ENCODE assay signal across 8 cellular contexts in the genomic region with DNA sequence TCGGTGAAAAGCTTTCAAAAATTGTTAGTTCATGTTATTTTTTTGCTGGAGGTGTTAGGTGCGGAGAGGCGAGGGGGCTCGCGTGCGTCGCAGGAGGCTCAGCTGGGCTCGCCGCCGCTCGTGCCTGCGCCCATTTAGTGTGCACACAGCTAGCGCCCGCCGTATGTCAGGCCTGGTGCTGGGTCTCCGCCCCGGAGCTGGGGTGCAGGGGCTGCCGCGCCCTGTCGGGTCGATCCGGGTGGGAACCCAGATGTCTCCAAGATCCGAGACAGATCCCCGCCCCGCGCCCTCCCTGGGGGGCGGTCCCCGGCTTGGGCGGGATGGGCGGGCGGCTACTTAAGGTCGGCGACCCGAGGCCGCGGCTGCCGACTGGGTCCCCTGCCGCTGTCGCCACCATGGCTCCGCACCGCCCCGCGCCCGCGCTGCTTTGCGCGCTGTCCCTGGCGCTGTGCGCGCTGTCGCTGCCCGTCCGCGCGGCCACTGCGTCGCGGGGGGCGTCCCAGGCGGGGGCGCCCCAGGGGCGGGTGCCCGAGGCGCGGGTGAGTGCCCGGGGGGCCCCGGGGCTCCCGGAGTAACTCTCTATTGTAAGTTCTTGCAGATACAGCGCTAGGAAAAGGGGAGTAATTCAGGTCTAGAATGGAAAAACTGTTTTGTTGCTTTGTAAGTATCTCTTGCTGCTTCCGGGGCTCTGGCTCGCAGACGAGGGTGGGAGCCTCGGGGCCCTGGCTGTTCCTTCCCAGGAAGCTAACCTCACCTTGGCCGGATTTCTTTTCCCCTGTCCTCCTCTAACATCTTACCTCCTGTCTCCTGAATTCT. TPM values are rescaled to one million over a fixed set of nuclear protein-coding genes. Genes with fewer than 3 reads are reported as not detected.
DNase-seq lines count a peak whose midpoint lies in the region; ATAC-seq, FAIRE-seq and TF ChIP-seq lines count a peak whose summit lies in the region.

No MANE protein-coding gene starts in this region.

- TF ChIP-seq CTCF in AG04449 (IDR thresholded peaks at IDR 0.05; ENCODE audit: insufficient read depth, low read length, missing control alignments) (no peak), H1 (IDR thresholded peaks at IDR 0.05; ENCODE audit: control extremely low read depth in 1 of 3, insufficient read depth in 1 of 3, low read depth in 1 of 3, low read length in 3 of 3) (no peak)

- H3K4ac ChIP-seq in H1 (replicated peaks; ENCODE audit: insufficient read length, low read depth, low read length) = no peak overlapping the region

- ATAC-seq in T-cell (replicated peaks in 1 of 4) (peak; percentile 58 to 74 (median 64)), GM21526 (IDR thresholded peaks at IDR 0.05; ENCODE audit: low FRiP score, unreplicated experiment) (no peak)

- H4K5ac ChIP-seq in H1 (ENCODE audit: insufficient read length, low read depth, low read length) = no peak overlapping the region

- peaks cover 17% of the 10 kb centered on the region for H3K36me3 Mint-ChIP-seq in T-cell

- H3K56ac ChIP-seq in H1 (replicated peaks; ENCODE audit: insufficient read length, low read depth, low read length) = no peak overlapping the region

- H3K4me2 ChIP-seq in H1 (ENCODE audit: insufficient read depth in 1 of 2, low read depth in 2 of 2, low read length in 2 of 2) = peak overlapping the region; percentile 55 to 87

- peaks cover 5 to 20% (median 14%) of the 10 kb centered on the region in 4 experiments for H3K27me3 ChIP-seq in H1 (replicated peaks in 1 of 4; ENCODE audit: control insufficient read depth in 3 of 4, extremely low read depth in 1 of 4, insufficient read depth in 3 of 4, low read length in 3 of 4)

- no peaks in the 10 kb centered on the region for H3K9me3 Mint-ChIP-seq in T-cell

- H2BK12ac ChIP-seq in H1 (ENCODE audit: low read depth, low read length) = no peak overlapping the region

- POLR2A ChIA-PET in AG04449 (lab: Yijun Ruan, JAX) = interaction anchor here (0.8 to 0.9 kb wide), 2 partner anchors 11 to 98 kb away, joined by 3 to 6 read pairs; no protein-coding TSS in a partner anchor
- POLR2A ChIA-PET in T-cell (lab: Charles Lee) = no interaction called here
- POLR2A ChIA-PET in H1 (lab: Charles Lee; ENCODE audit: partially characterized antibody) = interaction anchor here (0.7 to 1.3 kb wide), 3 partner anchors 13 to 72 kb away, joined by 3 to 7 read pairs (median 4); no protein-coding TSS in a partner anchor

- no peaks in the 10 kb centered on the region for H3K79me2 ChIP-seq in H1 (ENCODE audit: control insufficient read depth in 1 of 2, insufficient read depth in 2 of 2, low read length in 2 of 2)

- no peak overlapping the region for H3K23ac ChIP-seq in H1 (ENCODE audit: insufficient read length)

- WGBS in H1 (ENCODE audit: extremely low coverage in 1 of 2, insufficient coverage in 1 of 2, insufficient read length in 1 of 2, insufficient replicate concordance in 2 of 2, low coverage in 1 of 2, low lambda C conversion rate in 2 of 2, missing lambda C conversion rate in 1 of 2), 2 experiments = 9% methylated on average over 57 of the region's 74 CpGs; no CpG with 5 or more reads in 1 of the 2 experiments

- no peak overlapping the region; a peak in 1 of 7 replicates for H3K9ac ChIP-seq in H1 (replicated peaks in 1 of 4; ENCODE audit: extremely low read depth in 1 of 4, low read depth in 3 of 4, low read length in 3 of 4)

- peak overlapping the region in 1 of 2 donors; percentile 28 for H3K27ac Mint-ChIP-seq in T-cell

- no peak for TF ChIP-seq RAD21 in H1 (IDR thresholded peaks at IDR 0.05 in 1 of 2, conservative IDR thresholded peaks at IDR 0.05 in 1 of 2; ENCODE audit: low read depth in 2 of 2, low read length in 2 of 2)

- no peak overlapping the region for H2BK20ac ChIP-seq in H1 (ENCODE audit: low read length)

- no peak overlapping the region for H2BK5ac ChIP-seq in H1 (ENCODE audit: low read depth, low read length)

- CTCF ChIA-PET in AG04449 (lab: Yijun Ruan, JAX) (interaction anchor here (1.1 to 16.9 kb wide), 11 partner anchors 8 to 101 kb away, joined by 3 to 231 read pairs (median 7); no protein-coding TSS in a partner anchor), T-cell (lab: Charles Lee) (interaction anchor here in 1 of 2 donors (0.5 kb wide), 1 partner anchor 71 kb away, joined by 3 read pairs; no protein-coding TSS in a partner anchor), H1 (lab: Charles Lee; ENCODE audit: partially characterized antibody) (interaction anchor here (0.6 to 2.8 kb wide), 9 partner anchors 14 to 608 kb away, joined by 3 to 12 read pairs (median 3); no protein-coding TSS in a partner anchor)

- no peak overlapping the region for H2BK15ac ChIP-seq in H1 (ENCODE audit: low read length)

- H2AK5ac ChIP-seq in H1 (ENCODE audit: low read depth, low read length) = no peak overlapping the region

- H3K14ac ChIP-seq in H1 (ENCODE audit: insufficient read length) = no peak overlapping the region

- no peak overlapping the region for H2BK120ac ChIP-seq in H1 (replicated peaks; ENCODE audit: low read depth, low read length)

- TF ChIP-seq POLR2A in H1 (IDR thresholded peaks at IDR 0.05; ENCODE audit: control extremely low read depth in 1 of 2, low read depth in 2 of 2, low read length in 2 of 2) = no peak

- H3K4me1 Mint-ChIP-seq in T-cell = peaks cover 13 to 20% (median 19%) of the 10 kb centered on the region in 3 donors

- H3K9me3 ChIP-seq in H1 (ENCODE audit: insufficient read depth in 2 of 2, low read depth in 1 of 2, low read length in 1 of 2) = no peaks in the 10 kb centered on the region

- no peak overlapping the region for H4K91ac ChIP-seq in H1 (replicated peaks; ENCODE audit: insufficient read length, low read length)

- H3K4me3 ChIP-seq in AG04449 (ENCODE audit: low read depth, low read length) (peak overlapping the region; percentile 45), H1 (ENCODE audit: extremely low read depth in 1 of 4, insufficient read depth in 2 of 4, low read depth in 3 of 4, low read length in 4 of 4) (peak overlapping the region; percentile 29 to 63 (median 38))

- H3K4me1 ChIP-seq in H1 (replicated peaks in 1 of 4; ENCODE audit: control insufficient read depth in 3 of 4, insufficient read depth in 4 of 4, low read length in 3 of 4) = peaks cover 5 to 19% (median 12%) of the 10 kb centered on the region in 4 experiments

- peak overlapping the region; percentile 19 for H3K18ac ChIP-seq in H1 (ENCODE audit: extremely low read depth, low read length)

- no peak for TF ChIP-seq EP300 in H1 (IDR thresholded peaks at IDR 0.05; ENCODE audit: borderline replicate concordance in 1 of 2, low read depth in 2 of 2, low read length in 2 of 2)

- DNase-seq in AG04449 (ENCODE audit: low read depth, low spot score) = no peak
- DNase-seq in GM19238 (ENCODE audit: insufficient read length, low spot score) = peak; percentile 35
- DNase-seq in T-cell = peak in 6 of 34 experiments; percentile 8 to 24 (median 16)
- DNase-seq in H1 (ENCODE audit: low read depth in 1 of 2, low spot score in 2 of 2) = peak in 1 of 2 experiments; percentile 62
- DNase-seq in lung microvascular endothelial cell (ENCODE audit: low read depth in 2 of 2) = peak; percentile 60 to 61
- peak in 29 of 49 donors; percentile 31 to 75 (median 50) for DNase-seq in substantia nigra (lab: John Stamatoyannopoulos, UW)
- DNase-seq in NK-92 treated with Interleukin-12 subunit alpha and Interleukin-12 subunit beta, amount 100 ng/mL, for 24 hours (lab: John Stamatoyannopoulos, UW) = no peak

- no peak for FAIRE-seq in H1 (lab: Jason Lieb, UNC)

- H3K27me3 Mint-ChIP-seq in T-cell = peaks cover 16 to 17% of the 10 kb centered on the region in 2 donors

- H4K8ac ChIP-seq in H1 (ENCODE audit: extremely low read depth, insufficient read depth, low read length) = peak overlapping the region; percentile 17; the same call in 1 of the 2 replicates

- no peaks in the 10 kb centered on the region; a peak in 2 of 8 replicates for H3K36me3 ChIP-seq in H1 (ENCODE audit: control insufficient read depth in 2 of 4, insufficient read depth in 4 of 4, low read length in 3 of 4)

- peak overlapping the region; percentile 66 to 71 (median 68) for H3K4me3 Mint-ChIP-seq in T-cell

- H2AFZ ChIP-seq in H1 (ENCODE audit: low read length) = no peak overlapping the region

- peaks cover 7% of the 10 kb centered on the region in 2 experiments for H4K20me1 ChIP-seq in H1 (replicated peaks in 1 of 2; ENCODE audit: control insufficient read depth in 1 of 2, insufficient read depth in 2 of 2, low read length in 2 of 2)

- peaks cover 9% of the 10 kb centered on the region; the same call in 1 of the 2 replicates for H3K23me2 ChIP-seq in H1 (ENCODE audit: low read depth, low read length)

- no peaks in the 10 kb centered on the region for H3K79me1 ChIP-seq in H1 (ENCODE audit: low read depth, low read length)

- H3K27ac ChIP-seq in H1 (ENCODE audit: low read depth, low read length) (no peak overlapping the region), substantia nigra (ENCODE audit: low read depth, low read length, poor library complexity, severe bottlenecking) (peak overlapping the region; percentile 95)

TF ChIP-seq in H1, 55 proteins besides CTCF, POLR2A, EP300 and RAD21 (continues in another document):
- TF ChIP-seq KDM4A (IDR thresholded peaks at IDR 0.05; ENCODE audit: low read depth, low read length, severe bottlenecking) (peak; percentile 72), RBBP5 (IDR thresholded peaks at IDR 0.05; ENCODE audit: borderline replicate concordance, low read depth, low read length) (0 out of 2 replicates have a peak, but pooled peaks have one; percentile 51), BACH1 (IDR thresholded peaks at IDR 0.05; ENCODE audit: low read length) (no peak), TAF7 (optimal IDR thresholded peaks at IDR 0.05; ENCODE audit: borderline replicate concordance, low read depth, low read length) (no peak), RNF2 (IDR thresholded peaks at IDR 0.05; ENCODE audit: borderline replicate concordance, low read depth, low read length, missing control alignments, poor library complexity, severe bottlenecking) (no peak), ASH2L (IDR thresholded peaks at IDR 0.05; ENCODE audit: low read length) (no peak)
- TF ChIP-seq, protein P1, sequence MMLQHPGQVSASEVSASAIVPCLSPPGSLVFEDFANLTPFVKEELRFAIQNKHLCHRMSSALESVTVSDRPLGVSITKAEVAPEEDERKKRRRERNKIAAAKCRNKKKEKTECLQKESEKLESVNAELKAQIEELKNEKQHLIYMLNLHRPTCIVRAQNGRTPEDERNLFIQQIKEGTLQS (IDR thresholded peaks at IDR 0.05; ENCODE audit: insufficient read depth, low read depth, low read length) = no peak

RNA-seq across cellular contexts. Expression of a gene that starts 31.7 kb away (rescaled TPM):
- 1 to 10 TPM; 6.3 to 8.8 (median 8.4) TPM for total RNA-seq in T-cell
- 49.7 and 52.3 TPM in 2 replicates for total RNA-seq in H1 (2021; fragmentation: NEBNext Ultra II Directional; extraction: Animal tissue kit (Norgen Biotek cat#: 25700))
- 94.5 and 107 TPM in 2 replicates for polyA plus RNA-seq in H1 (2011; rRNA removed)
- polyA plus RNA-seq in H1 (2011; cell fraction: cytosol; rRNA removed) = 101 TPM
- polyA plus RNA-seq in H1 (2011; cell fraction: nucleus; rRNA removed) = 135 TPM
- 54.3 to 109 TPM (median 91.7 TPM) in 4 replicates for polyA plus RNA-seq in H1 (2012, experiment 1 of 2)
- polyA plus RNA-seq in H1 (2012, experiment 2 of 2) = 62.4 TPM
- polyA plus RNA-seq in H1 (2013, experiment 1 of 2) = 15.2 TPM
- polyA plus RNA-seq in H1 (2013, experiment 2 of 2) = 14.2 TPM
- polyA minus RNA-seq in H1 (2011; rRNA and poly(A)+ RNA removed) = 113 and 127 TPM in 2 replicates
- 70.7 TPM for polyA minus RNA-seq in H1 (2011; cell fraction: cytosol; rRNA and poly(A)+ RNA removed)
- 53.4 TPM for polyA minus RNA-seq in H1 (2011; cell fraction: nucleus; rRNA and poly(A)+ RNA removed)
- 159 and 303 TPM in 2 replicates for total RNA-seq in lung microvascular endothelial cell

Comparison
In these comparisons a context has a peak if more than half of its experiments do, and no peak if none do; other contexts are left out.
1. DNase-seq: peak in GM19238 (single experiment), lung microvascular endothelial cell (2 of 2) and substantia nigra (29 of 49); none in AG04449 (single experiment) and NK-92 treated with Interleukin-12 subunit alpha and Interleukin-12 subunit beta, amount 100 ng/mL, for 24 hours (single experiment).
2. POLR2A ChIA-PET loops: an anchor here in AG04449 (0.8 to 0.9 kb wide) and H1 (0.7 to 1.3 kb wide); none called in T-cell.